In the genomic region with DNA sequence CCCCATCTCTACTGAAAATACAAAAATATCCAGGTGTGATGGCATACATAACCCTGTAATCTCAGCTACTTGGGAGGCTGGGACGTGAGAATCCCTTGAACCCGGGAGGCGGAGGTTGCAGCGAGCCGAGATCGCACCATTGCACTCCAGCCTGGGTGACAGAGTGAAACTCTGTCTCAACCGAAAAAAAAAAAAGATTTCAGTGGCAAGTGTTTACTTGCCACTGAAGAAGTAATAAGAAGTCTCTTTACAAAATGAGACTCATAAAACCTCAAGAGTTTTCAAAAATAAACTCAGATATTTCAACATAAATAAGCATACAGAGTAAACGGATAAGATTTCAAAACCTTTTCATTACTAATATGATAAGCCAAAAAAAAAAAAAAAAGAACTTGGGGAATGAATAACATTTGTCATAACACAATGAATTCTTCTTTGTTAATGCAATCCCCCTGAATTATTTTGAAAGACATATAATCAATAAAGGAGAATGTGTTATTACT, we compare ENCODE assay signal across 28 cellular contexts.
"Had no signal": no experiment of that assay in that cellular context is flagged by ENCODE, and none has a peak within 500 bp of the region (broad histone marks: within the 10 kb centered on the region; RNA-seq: fewer than 3 reads in every experiment).

No MANE protein-coding gene starts in this region.

- H3K27me3 ChIP-seq: brain microvascular endothelial cell, gastrocnemius medialis, ovary, right lobe of liver, uterus had no signal

- H3K27ac ChIP-seq: brain microvascular endothelial cell, gastrocnemius medialis, ovary, right lobe of liver, skin epidermis, thoracic aorta, uterus had no signal

- H3K36me3 ChIP-seq: brain microvascular endothelial cell, gastrocnemius medialis, ovary, right lobe of liver, thoracic aorta, uterus had no signal

- H3K4me1 ChIP-seq: gastrocnemius medialis, right lobe of liver, uterus had no signal

- H3K27me3 Mint-ChIP-seq: memory B cell had no signal

- H3K27ac Mint-ChIP-seq: activated CD4-positive, alpha-beta T cell treated with anti-CD3 and anti-CD28 coated beads for 36 hours; activated naive CD4-positive, alpha-beta T cell treated with anti-CD3 and anti-CD28 coated beads for 36 hours; activated naive CD8-positive, alpha-beta T cell treated with anti-CD3 and anti-CD28 coated beads for 36 hours; memory B cell; naive thymus-derived CD4-positive, alpha-beta T cell; progenitor cell of endocrine pancreas; T-helper 2 cell treated with Interferon-gamma antibody and Interleukin-4, amounts not matched to agents 5 μg/mL and 100 μg/mL, for 36 hours had no signal

- H3K4me3 Mint-ChIP-seq: activated CD4-positive, alpha-beta T cell treated with anti-CD3 and anti-CD28 coated beads for 36 hours; activated naive CD4-positive, alpha-beta T cell treated with anti-CD3 and anti-CD28 coated beads for 36 hours; activated naive CD8-positive, alpha-beta T cell treated with anti-CD3 and anti-CD28 coated beads for 36 hours; memory B cell; naive thymus-derived CD4-positive, alpha-beta T cell; T-helper 2 cell treated with Interferon-gamma antibody and Interleukin-4, amounts not matched to agents 5 μg/mL and 100 μg/mL, for 36 hours had no signal

- H3K4me3 ChIP-seq: gastrocnemius medialis, ovary, right lobe of liver, skin epidermis, thoracic aorta, uterus had no signal

- ATAC-seq: activated CD4-positive, alpha-beta T cell treated with anti-CD3 and anti-CD28 coated beads for 36 hours; esophagus mucosa; gastrocnemius medialis; left cardiac atrium; naive thymus-derived CD4-positive, alpha-beta T cell; right lobe of liver; stimulated activated naive CD8-positive, alpha-beta T cell treated with anti-CD3 and anti-CD28 coated beads, Interleukin-15, Interleukin-2, amounts not matched to agents 100 U/mL and 50 U/mL, for 24 hours had no signal

- DNase-seq: activated CD4-positive, alpha-beta T cell treated with anti-CD3 and anti-CD28 coated beads for 36 hours; activated CD4-positive, alpha-beta T cell treated with anti-CD3 and anti-CD28 coated beads, Interleukin-2, amount 50 U/mL, for 48 hours; activated CD4-positive, CD25-positive, alpha-beta regulatory T cell; activated CD8-positive, alpha-beta memory T cell treated with anti-CD3 and anti-CD28 coated beads for 24 hours; activated effector memory CD4-positive, alpha-beta T cell treated with anti-CD3 and anti-CD28 coated beads, Interleukin-2, amount 50 U/mL, for 16 hours; activated naive CD4-positive, alpha-beta T cell treated with anti-CD3 and anti-CD28 coated beads for 36 hours; activated naive CD8-positive, alpha-beta T cell treated with anti-CD3 and anti-CD28 coated beads for 36 hours; amniotic stem cell; brain microvascular endothelial cell; caudate nucleus; gastrocnemius medialis; glutamatergic neuron; left cardiac atrium; midbrain; naive thymus-derived CD4-positive, alpha-beta T cell; ovary; right lobe of liver; stimulated activated CD4-positive, alpha-beta T cell treated with anti-CD3 and anti-CD28 coated beads, Interleukin-12 subunit alpha, Interleukin-12 subunit beta, amount 100 ng/mL, for 4 hours; stimulated activated CD4-positive, alpha-beta T cell treated with anti-CD3 and anti-CD28 coated beads, Interleukin-4, amount 100 ng/mL, for 1 hour; stimulated activated naive CD8-positive, alpha-beta T cell treated with anti-CD3 and anti-CD28 coated beads, Interleukin-15, Interleukin-2, amounts not matched to agents 100 U/mL and 50 U/mL, for 24 hours; trophoblast cell; uterus had no signal

- H3K9me3 ChIP-seq: gastrocnemius medialis, ovary, right lobe of liver, thoracic aorta, uterus had no signal

- H3K4me1 Mint-ChIP-seq: activated CD4-positive, alpha-beta T cell treated with anti-CD3 and anti-CD28 coated beads for 36 hours; activated naive CD8-positive, alpha-beta T cell treated with anti-CD3 and anti-CD28 coated beads for 36 hours had no signal

- H3K9me3 Mint-ChIP-seq: activated naive CD4-positive, alpha-beta T cell treated with anti-CD3 and anti-CD28 coated beads for 36 hours; activated naive CD8-positive, alpha-beta T cell treated with anti-CD3 and anti-CD28 coated beads for 36 hours; memory B cell; naive thymus-derived CD4-positive, alpha-beta T cell; T-helper 2 cell treated with Interferon-gamma antibody and Interleukin-4, amounts not matched to agents 5 μg/mL and 100 μg/mL, for 36 hours had no signal

- H3K36me3 Mint-ChIP-seq: activated naive CD8-positive, alpha-beta T cell treated with anti-CD3 and anti-CD28 coated beads for 36 hours; memory B cell; naive thymus-derived CD4-positive, alpha-beta T cell had no signal
